In the genomic region with DNA sequence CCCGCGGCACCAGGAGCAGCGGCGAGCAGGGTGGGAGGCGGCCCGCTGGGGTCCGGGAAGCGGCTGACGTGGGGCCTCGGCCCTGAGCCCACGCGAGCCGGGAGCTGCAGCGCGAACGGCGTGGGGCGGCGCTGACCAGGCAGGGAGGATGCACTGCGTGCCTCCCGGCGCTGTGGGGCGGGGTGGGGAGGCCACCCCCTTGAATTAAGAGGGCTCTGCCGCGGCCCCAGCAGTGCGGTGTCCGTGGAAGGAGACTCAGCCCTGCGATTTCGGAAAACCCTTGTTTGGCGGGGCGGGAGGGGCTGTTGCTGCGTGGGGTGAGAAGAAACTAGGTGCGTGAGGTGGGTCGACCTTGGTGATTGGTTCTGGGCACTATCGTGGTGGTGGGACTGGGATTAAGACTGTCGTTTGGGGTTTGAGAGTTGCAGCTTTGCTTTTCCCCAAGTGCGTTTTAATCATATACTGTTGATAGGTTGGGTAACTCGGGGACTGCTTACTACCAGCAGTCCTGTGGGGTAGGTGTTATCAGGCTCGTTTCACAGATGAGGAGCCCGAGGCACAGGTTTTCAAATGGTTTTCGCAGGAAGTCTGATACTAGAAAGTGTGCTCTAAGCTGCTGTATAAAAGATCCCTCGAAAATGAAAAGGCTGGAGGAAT, we compare ENCODE assay signal across 8 cellular contexts. TPM values are rescaled to one million over a fixed set of nuclear protein-coding genes. Genes with fewer than 3 reads are reported as not detected.
DNase-seq lines count a peak whose midpoint lies in the region; ATAC-seq and TF ChIP-seq lines count a peak whose summit lies in the region.

No MANE protein-coding gene starts in this region.

- H3K4me1 ChIP-seq in GM23338 (ENCODE audit: insufficient read depth) (peaks cover 59% of the 10 kb centered on the region), MM.1S (ENCODE audit: low read length) (peaks cover 32% of the 10 kb centered on the region), fibroblast of lung (ENCODE audit: control insufficient read depth, extremely low read depth, insufficient read depth, low read length) (peaks cover 12% of the 10 kb centered on the region), upper lobe of right lung (peaks cover 27% of the 10 kb centered on the region)

- H3K79me2 ChIP-seq in GM23338 (replicated peaks; ENCODE audit: insufficient read depth) (peaks cover 55% of the 10 kb centered on the region), MM.1S (ENCODE audit: low read length) (peaks cover 52% of the 10 kb centered on the region), fibroblast of lung (ENCODE audit: control insufficient read depth, insufficient read depth, low read length) (peaks cover 56% of the 10 kb centered on the region)

- H4K20me1 ChIP-seq in GM23338 (replicated peaks; ENCODE audit: insufficient read depth) = peaks cover 38% of the 10 kb centered on the region
- peaks cover 27% of the 10 kb centered on the region; the same call in 1 of the 2 replicates for H4K20me1 ChIP-seq in MM.1S (ENCODE audit: insufficient read depth, low read length)
- peaks cover 10% of the 10 kb centered on the region for H4K20me1 ChIP-seq in fibroblast of lung (ENCODE audit: control insufficient read depth, extremely low read depth, insufficient read depth, low read length)

- H2AFZ ChIP-seq in GM23338 = no peak overlapping the region
- peak overlapping the region; percentile 30; the same call in 1 of the 2 replicates for H2AFZ ChIP-seq in MM.1S (ENCODE audit: low read length)
- no peak overlapping the region for H2AFZ ChIP-seq in fibroblast of lung (ENCODE audit: low read length)

- no peaks in the 10 kb centered on the region for H3K27me3 ChIP-seq in GM23338 (ENCODE audit: insufficient read depth)
- no peaks in the 10 kb centered on the region for H3K27me3 ChIP-seq in MM.1S (replicated peaks; ENCODE audit: insufficient read depth, low read length)
- no peaks in the 10 kb centered on the region for H3K27me3 ChIP-seq in fibroblast of lung (ENCODE audit: control insufficient read depth, insufficient read depth, low read length)
- no peaks in the 10 kb centered on the region for H3K27me3 ChIP-seq in upper lobe of right lung

- H3K27ac Mint-ChIP-seq in GM23338 = peak overlapping the region; percentile 97

- H3K36me3 ChIP-seq in GM23338 (ENCODE audit: insufficient read depth) = no peaks in the 10 kb centered on the region
- no peaks in the 10 kb centered on the region for H3K36me3 ChIP-seq in MM.1S (replicated peaks; ENCODE audit: insufficient read depth, low read length)
- no peaks in the 10 kb centered on the region for H3K36me3 ChIP-seq in fibroblast of lung (ENCODE audit: control insufficient read depth, insufficient read depth, low read length)
- H3K36me3 ChIP-seq in upper lobe of right lung = no peaks in the 10 kb centered on the region

- DNase-seq in G401 (ENCODE audit: low spot score) (peak; percentile 39), GM23338 (ENCODE audit: low spot score) (no peak), MM.1S (peak; percentile 42), activated T-cell treated with anti-CD3 and anti-CD28 coated beads for 4 hours (peak; percentile 21), fibroblast of lung (ENCODE audit: low read depth in 2 of 2) (peak in 1 of 2 donors; percentile 37), occipital lobe (lab: John Stamatoyannopoulos, UW) (peak; percentile 46), upper lobe of right lung (peak; percentile 80)

- H3K27ac ChIP-seq in GM23338 (ENCODE audit: low read depth) (no peak overlapping the region), MM.1S (ENCODE audit: low read length) (no peak overlapping the region), fibroblast of lung (ENCODE audit: insufficient read depth, low read length) (peak overlapping the region; percentile 90), upper lobe of right lung (peak overlapping the region; percentile 96)

- no peaks in the 10 kb centered on the region for H3F3A ChIP-seq in GM23338 (replicated peaks; ENCODE audit: low read depth)
- H3F3A ChIP-seq in MM.1S (ENCODE audit: insufficient read depth, low read length) = no peaks in the 10 kb centered on the region

- peaks cover 3% of the 10 kb centered on the region; the same call in 1 of the 3 replicates for H3K9me3 Mint-ChIP-seq in GM23338

- H3K9me3 ChIP-seq in MM.1S (replicated peaks; ENCODE audit: insufficient read depth, low read length) = no peaks in the 10 kb centered on the region
- H3K9me3 ChIP-seq in fibroblast of lung (ENCODE audit: control insufficient read depth, insufficient read depth, low read depth, low read length) = no peaks in the 10 kb centered on the region
- no peaks in the 10 kb centered on the region for H3K9me3 ChIP-seq in upper lobe of right lung

- H3K9ac ChIP-seq in MM.1S (ENCODE audit: low read length) (peak overlapping the region; percentile 69), fibroblast of lung (ENCODE audit: insufficient read depth, low read length) (peak overlapping the region; percentile 90)

- H3K4me2 ChIP-seq in GM23338 = peak overlapping the region; percentile 91
- peak overlapping the region; percentile 74 for H3K4me2 ChIP-seq in MM.1S (ENCODE audit: low read depth, low read length)
- H3K4me2 ChIP-seq in fibroblast of lung (ENCODE audit: extremely low read depth, insufficient read depth, low read length) = peak overlapping the region; percentile 94

- intact Hi-C loops in upper lobe of right lung (cut with DNase I) = no loop called here

- H3K36me3 Mint-ChIP-seq in GM23338 (ENCODE audit: low read depth) = no peaks in the 10 kb centered on the region

- H3K4me1 Mint-ChIP-seq in GM23338 = peaks cover 7% of the 10 kb centered on the region

- no peak for TF ChIP-seq CTCF in GM23338 (conservative IDR thresholded peaks at IDR 0.05; ENCODE audit: low read depth in 2 of 2)
- no peak for TF ChIP-seq CTCF in MM.1S (IDR thresholded peaks at IDR 0.05; ENCODE audit: low read length)
- no peak for TF ChIP-seq CTCF in fibroblast of lung (conservative IDR thresholded peaks at IDR 0.05 in 1 of 2, IDR thresholded peaks at IDR 0.05 in 1 of 2; ENCODE audit: low read depth in 1 of 2, low read length in 2 of 2)
- TF ChIP-seq CTCF in upper lobe of right lung (IDR thresholded peaks at IDR 0.05) = no peak

- ATAC-seq in GM23338 (peak; percentile 1; the same call in 2 of the 3 replicates), upper lobe of right lung (peak; percentile 71), HG02981 (IDR thresholded peaks at IDR 0.05; ENCODE audit: unreplicated experiment) (no peak)

- H3K9me2 ChIP-seq in GM23338 (ENCODE audit: insufficient read depth) (0 out of 2 replicates have a peak, but pooled peaks cover 5% of the 10 kb centered on the region), MM.1S (replicated peaks; ENCODE audit: insufficient read depth, low read length) (no peaks in the 10 kb centered on the region)

- in situ Hi-C loops in G401 (cut with HindIII; ENCODE audit: low sequenced_read_pairs) = no loop called here

- no peak overlapping the region for H3K4me3 Mint-ChIP-seq in GM23338

- H3K27me3 Mint-ChIP-seq in GM23338 (ENCODE audit: insufficient read depth, low read depth, poor library complexity) = peaks cover 2% of the 10 kb centered on the region

- peak overlapping the region; percentile 85 for H3K4me3 ChIP-seq in GM23338
- H3K4me3 ChIP-seq in MM.1S (ENCODE audit: low read length) = peak overlapping the region; percentile 89
- peak overlapping the region; percentile 73 to 96 (median 90) for H3K4me3 ChIP-seq in fibroblast of lung (replicated peaks in 1 of 4; ENCODE audit: control extremely low read depth in 1 of 4, insufficient read depth in 1 of 4, low read depth in 3 of 4, low read length in 4 of 4)
- H3K4me3 ChIP-seq in upper lobe of right lung = peak overlapping the region; percentile 79

TF ChIP-seq in GM23338, 12 proteins besides CTCF, POLR2A, EP300 and RAD21 (continues in another document):
- TF ChIP-seq CREB1 (CRISPR knock-in tag; IDR thresholded peaks at IDR 0.05; ENCODE audit: low read depth) = no peak
- TF ChIP-seq, protein P1, sequence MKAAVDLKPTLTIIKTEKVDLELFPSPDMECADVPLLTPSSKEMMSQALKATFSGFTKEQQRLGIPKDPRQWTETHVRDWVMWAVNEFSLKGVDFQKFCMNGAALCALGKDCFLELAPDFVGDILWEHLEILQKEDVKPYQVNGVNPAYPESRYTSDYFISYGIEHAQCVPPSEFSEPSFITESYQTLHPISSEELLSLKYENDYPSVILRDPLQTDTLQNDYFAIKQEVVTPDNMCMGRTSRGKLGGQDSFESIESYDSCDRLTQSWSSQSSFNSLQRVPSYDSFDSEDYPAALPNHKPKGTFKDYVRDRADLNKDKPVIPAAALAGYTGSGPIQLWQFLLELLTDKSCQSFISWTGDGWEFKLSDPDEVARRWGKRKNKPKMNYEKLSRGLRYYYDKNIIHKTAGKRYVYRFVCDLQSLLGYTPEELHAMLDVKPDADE (IDR thresholded peaks at IDR 0.05) = no peak
- TF ChIP-seq ZNF114 (CRISPR knock-in tag; IDR thresholded peaks at IDR 0.05) = no peak
- no peak for TF ChIP-seq POLR2AphosphoS5 (IDR thresholded peaks at IDR 0.05; ENCODE audit: low read depth)
- no peak for TF ChIP-seq ZNF331 (CRISPR knock-in tag; IDR thresholded peaks at IDR 0.05; ENCODE audit: low read depth)
- no peak for TF ChIP-seq EZH2 (IDR thresholded peaks at IDR 0.05; ENCODE audit: low read depth, unreplicated experiment)
- no peak for TF ChIP-seq NANOG (IDR thresholded peaks at IDR 0.05; ENCODE audit: borderline replicate concordance)
- no peak for TF ChIP-seq STAT1 (IDR thresholded peaks at IDR 0.05; ENCODE audit: unreplicated experiment)

RNA-seq across cellular contexts. Expression of a gene that starts 0.7 kb away (rescaled TPM):
- 90.3 and 124 TPM in 2 replicates for total RNA-seq in G401 (2014; rRNA removed; shearing (Covaris generic))
- total RNA-seq in GM23338 (2014; rRNA removed; shearing (Covaris generic)) = 130 and 132 TPM in 2 replicates
- polyA plus RNA-seq in GM23338 (2016; fragmentation: Nextera tagmentation; extraction: Ambion mirVana) (50.4 and 55.3 TPM in 2 replicates), fibroblast of lung (119 and 147 TPM in 2 replicates)
- total RNA-seq in fibroblast of lung (233 and 377 TPM in 2 replicates), occipital lobe (255 TPM), upper lobe of right lung (91.5 TPM)
- 109 and 119 TPM in 2 replicates for polyA plus RNA-seq in fibroblast of lung (2012)
- 104 and 159 TPM in 2 replicates for polyA minus RNA-seq in fibroblast of lung (ENCODE audit: low replicate concordance)

Comparison
In these comparisons a context has a peak if more than half of its experiments do, and no peak if none do; other contexts are left out.
1. H3K27ac ChIP-seq: peak in fibroblast of lung (single experiment) and upper lobe of right lung (single experiment); none in GM23338 (single experiment) and MM.1S (single experiment).
2. Peak in every context shown above with its lines, with median percentiles within 50 percentile points of each other: H3K4me2 ChIP-seq and H3K4me3 ChIP-seq.